1 cellular context compared by ENCODE assay signal in genomic region chr1:91761303-91761721, GRCh38.
TF ChIP-seq lines count a peak whose summit lies in the region.

No MANE protein-coding gene starts in this region.

TF ChIP-seq in liver, 16 proteins besides CTCF, POLR2A, EP300 and RAD21 (continued from another document):
- TF ChIP-seq HNF4G (IDR thresholded peaks at IDR 0.05) (no peak), ZBTB33 (IDR thresholded peaks at IDR 0.05) (no peak), FOXA2 (IDR thresholded peaks at IDR 0.05) (no peak)
